ENCODE assay signal across 38 cellular contexts in genomic region chr2:13585732-13586131, GRCh38.
"Had no signal": no experiment of that assay in that cellular context is flagged by ENCODE, and none has a peak within 500 bp of the region (broad histone marks: within the 10 kb centered on the region; RNA-seq: fewer than 3 reads in every experiment).

No MANE protein-coding gene starts in this region.

- H3K4me1 Mint-ChIP-seq: activated naive CD4-positive, alpha-beta T cell treated with anti-CD3 and anti-CD28 coated beads, Interleukin-2, amount 10 ng/mL, durations not matched to agents 7 days and 5 days; activated naive CD4-positive, alpha-beta T cell treated with anti-CD3 and anti-CD28 coated beads, Interleukin-2, amount 50 U/mL, for 24 hours; activated naive CD8-positive, alpha-beta T cell treated with anti-CD3 and anti-CD28 coated beads for 36 hours; activated naive CD8-positive, alpha-beta T cell treated with anti-CD3 and anti-CD28 coated beads, Interleukin-2, amount 10 ng/mL, durations not matched to agents 7 days and 5 days; activated naive CD8-positive, alpha-beta T cell treated with anti-CD3 and anti-CD28 coated beads, Interleukin-2, amount 50 U/mL, for 24 hours; activated T-helper 17 cell treated with anti-CD3 and anti-CD28 coated beads, Interleukin-2, amount 50 U/mL, for 72 hours; central memory CD8-positive, alpha-beta T cell had no signal

- H3K9me3 Mint-ChIP-seq: activated naive CD4-positive, alpha-beta T cell treated with anti-CD3 and anti-CD28 coated beads, Interleukin-2, amount 10 ng/mL, durations not matched to agents 7 days and 5 days; activated naive CD4-positive, alpha-beta T cell treated with anti-CD3 and anti-CD28 coated beads, Interleukin-2, amount 50 U/mL, for 24 hours; activated naive CD8-positive, alpha-beta T cell treated with anti-CD3 and anti-CD28 coated beads for 36 hours; activated T-helper 17 cell treated with anti-CD3 and anti-CD28 coated beads, Interleukin-2, amount 50 U/mL, for 72 hours; brain had no signal

- H3K27me3 ChIP-seq: adrenal gland, ascending aorta, body of pancreas, brain microvascular endothelial cell, breast epithelium, cardiac muscle cell had no signal

- H3K36me3 ChIP-seq: adrenal gland, ascending aorta, brain microvascular endothelial cell, breast epithelium, cardiac muscle cell had no signal

- DNase-seq: activated effector memory CD4-positive, alpha-beta T cell treated with anti-CD3 and anti-CD28 coated beads, Interleukin-2, amount 50 U/mL, for 16 hours; activated effector memory CD4-positive, alpha-beta T cell treated with Interleukin-2 at 50 U/mL for 16 hours; activated gamma-delta T cell; activated gamma-delta T cell treated with Interleukin-2 at 50 U/mL for 16 hours; activated naive CD4-positive, alpha-beta T cell; activated naive CD4-positive, alpha-beta T cell treated with anti-CD3 and anti-CD28 coated beads for 36 hours; activated naive CD4-positive, alpha-beta T cell treated with anti-CD3 and anti-CD28 coated beads, Interleukin-2, amount 10 ng/mL, durations not matched to agents 7 days and 5 days; activated naive CD4-positive, alpha-beta T cell treated with anti-CD3 and anti-CD28 coated beads, Interleukin-2, amount 50 U/mL, for 16 hours; activated naive CD4-positive, alpha-beta T cell treated with Interleukin-2 at 50 U/mL for 16 hours; activated naive CD8-positive, alpha-beta T cell treated with anti-CD3 and anti-CD28 coated beads for 36 hours; activated naive CD8-positive, alpha-beta T cell treated with anti-CD3 and anti-CD28 coated beads, Interleukin-2, amount 10 ng/mL, durations not matched to agents 7 days and 5 days; activated naive CD8-positive, alpha-beta T cell treated with anti-CD3 and anti-CD28 coated beads, Interleukin-2, amount 50 U/mL, for 24 hours; activated T-cell treated with anti-CD3 and anti-CD28 coated beads, Interleukin-2, amount 50 U/mL, for 1 hour; activated T-cell treated with anti-CD3 and anti-CD28 coated beads, Interleukin-2, amount 50 U/mL, for 24 hours; activated T-cell treated with anti-CD3 and anti-CD28 coated beads, Interleukin-2, amount 50 U/mL, for 4 hours; activated T-cell treated with anti-CD3 and anti-CD28 coated beads, Interleukin-2, amount 50 U/mL, for 48 hours; activated T-cell treated with anti-CD3 and anti-CD28 coated beads, Interleukin-2, amount 50 U/mL, for 72 hours; adrenal gland; amniotic stem cell; amygdala; anterior cingulate cortex; aorta; body of pancreas; brain microvascular endothelial cell; caudate nucleus; central memory CD4-positive, alpha-beta T cell; cerebellar nuclear complex had no signal

- ATAC-seq: activated naive CD4-positive, alpha-beta T cell treated with anti-CD3 and anti-CD28 coated beads, Interleukin-2, amount 50 U/mL, for 72 hours; activated naive CD8-positive, alpha-beta T cell treated with anti-CD3 and anti-CD28 coated beads, Interleukin-2, amount 50 U/mL, for 24 hours; activated T-cell treated with anti-CD3 and anti-CD28 coated beads, Interleukin-2, amount 50 U/mL, for 4 hours; activated T-cell treated with anti-CD3 and anti-CD28 coated beads, Interleukin-2, amount 50 U/mL, for 72 hours; activated T-helper 17 cell treated with anti-CD3 and anti-CD28 coated beads, Interleukin-2, amount 50 U/mL, for 72 hours; body of pancreas had no signal

- H3K27ac Mint-ChIP-seq: activated naive CD4-positive, alpha-beta T cell treated with anti-CD3 and anti-CD28 coated beads for 36 hours; activated naive CD4-positive, alpha-beta T cell treated with anti-CD3 and anti-CD28 coated beads, Interleukin-2, amount 10 ng/mL, durations not matched to agents 7 days and 5 days; activated naive CD4-positive, alpha-beta T cell treated with anti-CD3 and anti-CD28 coated beads, Interleukin-2, amount 50 U/mL, for 24 hours; activated naive CD4-positive, alpha-beta T cell treated with anti-CD3 and anti-CD28 coated beads, Interleukin-2, amount 50 U/mL, for 72 hours; activated naive CD8-positive, alpha-beta T cell; activated naive CD8-positive, alpha-beta T cell treated with anti-CD3 and anti-CD28 coated beads for 36 hours; activated naive CD8-positive, alpha-beta T cell treated with anti-CD3 and anti-CD28 coated beads, Interleukin-2, amount 10 ng/mL, durations not matched to agents 7 days and 5 days; activated naive CD8-positive, alpha-beta T cell treated with anti-CD3 and anti-CD28 coated beads, Interleukin-2, amount 50 U/mL, for 24 hours; activated T-cell treated with anti-CD3 and anti-CD28 coated beads, Interleukin-2, amount 50 U/mL, for 24 hours; activated T-cell treated with anti-CD3 and anti-CD28 coated beads, Interleukin-2, amount 50 U/mL, for 72 hours; activated T-helper 1 cell treated with anti-CD3 and anti-CD28 coated beads, Interleukin-12 subunit alpha, Interleukin-12 subunit beta, Interleukin-2, Interleukin-4 antibody, amounts not matched to agents 30 ng/mL and 10 ng/mL and 1 ng/mL, durations not matched to agents 14 hours and 24 hours and 36 hours; activated T-helper 17 cell treated with anti-CD3 and anti-CD28 coated beads, Interleukin-2, amount 50 U/mL, for 72 hours; activated T-helper 2 cell treated with anti-CD3 and anti-CD28 coated beads, Interferon-gamma antibody, Interleukin-2, Interleukin-4, amounts not matched to agents 10 μg/mL and 5 μg/mL and 100 μg/mL, durations not matched to agents 14 hours and 24 hours and 36 hours; brain had no signal

- H3K4me3 ChIP-seq: adrenal gland, ascending aorta, body of pancreas, breast epithelium, cardiac muscle cell had no signal

- H3K27me3 Mint-ChIP-seq: activated naive CD4-positive, alpha-beta T cell treated with anti-CD3 and anti-CD28 coated beads, Interleukin-2, amount 10 ng/mL, durations not matched to agents 7 days and 5 days; activated naive CD4-positive, alpha-beta T cell treated with anti-CD3 and anti-CD28 coated beads, Interleukin-2, amount 50 U/mL, for 24 hours; activated naive CD8-positive, alpha-beta T cell; activated naive CD8-positive, alpha-beta T cell treated with anti-CD3 and anti-CD28 coated beads for 36 hours; activated naive CD8-positive, alpha-beta T cell treated with anti-CD3 and anti-CD28 coated beads, Interleukin-2, amount 10 ng/mL, durations not matched to agents 7 days and 5 days; activated naive CD8-positive, alpha-beta T cell treated with anti-CD3 and anti-CD28 coated beads, Interleukin-2, amount 50 U/mL, for 24 hours; activated T-cell treated with anti-CD3 and anti-CD28 coated beads, Interleukin-2, amount 50 U/mL, for 24 hours; activated T-helper 17 cell treated with anti-CD3 and anti-CD28 coated beads, Interleukin-2, amount 50 U/mL, for 72 hours; brain; central memory CD8-positive, alpha-beta T cell had no signal

- H3K4me1 ChIP-seq: adrenal gland, ascending aorta, body of pancreas, breast epithelium had no signal

- H3K4me3 Mint-ChIP-seq: activated naive CD4-positive, alpha-beta T cell treated with anti-CD3 and anti-CD28 coated beads for 36 hours; activated naive CD4-positive, alpha-beta T cell treated with anti-CD3 and anti-CD28 coated beads, Interleukin-2, amount 10 ng/mL, durations not matched to agents 7 days and 5 days; activated naive CD4-positive, alpha-beta T cell treated with anti-CD3 and anti-CD28 coated beads, Interleukin-2, amount 50 U/mL, for 24 hours; activated naive CD8-positive, alpha-beta T cell; activated naive CD8-positive, alpha-beta T cell treated with anti-CD3 and anti-CD28 coated beads for 36 hours; activated naive CD8-positive, alpha-beta T cell treated with anti-CD3 and anti-CD28 coated beads, Interleukin-2, amount 10 ng/mL, durations not matched to agents 7 days and 5 days; activated naive CD8-positive, alpha-beta T cell treated with anti-CD3 and anti-CD28 coated beads, Interleukin-2, amount 50 U/mL, for 24 hours; activated T-cell treated with anti-CD3 and anti-CD28 coated beads, Interleukin-2, amount 50 U/mL, for 24 hours; activated T-cell treated with anti-CD3 and anti-CD28 coated beads, Interleukin-2, amount 50 U/mL, for 4 hours; activated T-cell treated with anti-CD3 and anti-CD28 coated beads, Interleukin-2, amount 50 U/mL, for 72 hours; activated T-helper 1 cell treated with anti-CD3 and anti-CD28 coated beads, Interleukin-12 subunit alpha, Interleukin-12 subunit beta, Interleukin-2, Interleukin-4 antibody, amounts not matched to agents 30 ng/mL and 10 ng/mL and 1 ng/mL, durations not matched to agents 14 hours and 24 hours and 36 hours; activated T-helper 17 cell treated with anti-CD3 and anti-CD28 coated beads, Interleukin-2, amount 50 U/mL, for 72 hours; brain; central memory CD8-positive, alpha-beta T cell had no signal

- H3K27ac ChIP-seq: adrenal gland, ascending aorta, body of pancreas, brain microvascular endothelial cell, breast epithelium, cardiac muscle cell had no signal

- H3K9me3 ChIP-seq: adrenal gland, ascending aorta, body of pancreas, breast epithelium had no signal

- H3K36me3 Mint-ChIP-seq: activated naive CD4-positive, alpha-beta T cell treated with anti-CD3 and anti-CD28 coated beads, Interleukin-2, amount 10 ng/mL, durations not matched to agents 7 days and 5 days; activated naive CD4-positive, alpha-beta T cell treated with anti-CD3 and anti-CD28 coated beads, Interleukin-2, amount 50 U/mL, for 24 hours; activated naive CD4-positive, alpha-beta T cell treated with anti-CD3 and anti-CD28 coated beads, Interleukin-2, amount 50 U/mL, for 72 hours; activated naive CD8-positive, alpha-beta T cell; activated naive CD8-positive, alpha-beta T cell treated with anti-CD3 and anti-CD28 coated beads for 36 hours; activated naive CD8-positive, alpha-beta T cell treated with anti-CD3 and anti-CD28 coated beads, Interleukin-2, amount 10 ng/mL, durations not matched to agents 7 days and 5 days; brain had no signal
